10 cellular contexts compared by ENCODE assay signal in genomic region chr9:37209431-37210386, GRCh38.
A peak's percentile ranks its signal among the peaks of the same experiment; 100 is the strongest.
DNase-seq lines count a peak whose midpoint lies in the region; ATAC-seq and FAIRE-seq lines count a peak whose summit lies in the region.
"Had no signal": no experiment of that assay in that cellular context is flagged by ENCODE, and none has a peak within 500 bp of the region (broad histone marks: within the 10 kb centered on the region; RNA-seq: fewer than 3 reads in every experiment).

No MANE protein-coding gene starts in this region.

- FAIRE-seq in G401.6 (lab: Jason Lieb, UNC), result peak; percentile 8

- H2BK15ac ChIP-seq in mesenchymal stem cell (ENCODE audit: low read depth, poor library complexity, severe bottlenecking), result no peak overlapping the region

- H3K4me1 Mint-ChIP-seq in activated naive CD8-positive, alpha-beta T cell treated with anti-CD3 and anti-CD28 coated beads for 36 hours, result peaks cover 37% of the 10 kb centered on the region
- H3K4me1 Mint-ChIP-seq in activated CD4-positive, alpha-beta T cell treated with anti-CD3 and anti-CD28 coated beads, Interleukin-2, amount 10 ng/mL, durations not matched to agents 7 days and 5 days, result peaks cover 28% of the 10 kb centered on the region

- peaks cover 19% of the 10 kb centered on the region for H3K79me1 ChIP-seq in mesenchymal stem cell (replicated peaks; ENCODE audit: low read length, poor library complexity, severe bottlenecking)

- H3K27ac ChIP-seq in mesenchymal stem cell (ENCODE audit: low read length, poor library complexity, severe bottlenecking), result no peak overlapping the region
- H3K27ac ChIP-seq: coronary artery had no signal

- H3K14ac ChIP-seq in mesenchymal stem cell (ENCODE audit: low read length in 2 of 2), result no peak overlapping the region

- ATAC-seq in HG03432 (IDR thresholded peaks at IDR 0.05; ENCODE audit: unreplicated experiment) (peak; percentile 37), GM19455 (IDR thresholded peaks at IDR 0.05; ENCODE audit: unreplicated experiment) (no peak), HG03439 (IDR thresholded peaks at IDR 0.05; ENCODE audit: unreplicated experiment) (no peak), HG03139 (IDR thresholded peaks at IDR 0.05; ENCODE audit: unreplicated experiment) (no peak)

- H3K36me3 ChIP-seq in mesenchymal stem cell (ENCODE audit: control insufficient read depth in 1 of 2, insufficient read depth in 2 of 2, low read depth in 1 of 2, low read length in 2 of 2), result peaks cover 9 to 11% of the 10 kb centered on the region in 2 experiments

- no peak overlapping the region for H3K4me3 ChIP-seq in mesenchymal stem cell (ENCODE audit: insufficient read depth in 1 of 2, low read depth in 1 of 2, low read length in 2 of 2)
- H3K4me3 ChIP-seq: coronary artery had no signal

- H2BK12ac ChIP-seq in mesenchymal stem cell (ENCODE audit: low read length in 2 of 2), result no peak overlapping the region

- no peak overlapping the region for H3K18ac ChIP-seq in mesenchymal stem cell (ENCODE audit: low read depth in 1 of 2, low read length in 2 of 2)

- no peak overlapping the region for H3K4me2 ChIP-seq in mesenchymal stem cell (ENCODE audit: low read length, poor library complexity, severe bottlenecking)

- no peaks in the 10 kb centered on the region for H3K9me3 ChIP-seq in mesenchymal stem cell (ENCODE audit: control insufficient read depth, low read length)

- peak overlapping the region; percentile 22 for H3K27ac Mint-ChIP-seq in activated naive CD8-positive, alpha-beta T cell treated with anti-CD3 and anti-CD28 coated beads for 36 hours
- H3K27ac Mint-ChIP-seq in activated CD4-positive, alpha-beta T cell treated with anti-CD3 and anti-CD28 coated beads, Interleukin-2, amount 10 ng/mL, durations not matched to agents 7 days and 5 days, result no peak overlapping the region

- peaks cover 44% of the 10 kb centered on the region for H3K36me3 Mint-ChIP-seq in activated naive CD8-positive, alpha-beta T cell treated with anti-CD3 and anti-CD28 coated beads for 36 hours
- peaks cover 32% of the 10 kb centered on the region for H3K36me3 Mint-ChIP-seq in activated CD4-positive, alpha-beta T cell treated with anti-CD3 and anti-CD28 coated beads, Interleukin-2, amount 10 ng/mL, durations not matched to agents 7 days and 5 days (ENCODE audit: low read depth)

- no peak overlapping the region for H2AK5ac ChIP-seq in mesenchymal stem cell (ENCODE audit: low read length, severe bottlenecking)

- no peak overlapping the region for H4K91ac ChIP-seq in mesenchymal stem cell (ENCODE audit: low read length)

- H3K4me3 Mint-ChIP-seq in activated naive CD8-positive, alpha-beta T cell treated with anti-CD3 and anti-CD28 coated beads for 36 hours, result no peak overlapping the region
- no peak overlapping the region for H3K4me3 Mint-ChIP-seq in activated CD4-positive, alpha-beta T cell treated with anti-CD3 and anti-CD28 coated beads, Interleukin-2, amount 10 ng/mL, durations not matched to agents 7 days and 5 days

- POLR2A ChIA-PET in activated CD4-positive, alpha-beta T cell treated with anti-CD3 and anti-CD28 coated beads, Interleukin-2, amount 10 ng/mL, durations not matched to agents 7 days and 5 days (lab: Charles Lee), result interaction anchor here (0.6 kb wide), 1 partner anchor 11 kb away, joined by 3 read pairs; no protein-coding TSS in a partner anchor

- no peak for DNase-seq in activated naive CD8-positive, alpha-beta T cell treated with anti-CD3 and anti-CD28 coated beads for 36 hours
- DNase-seq in mesenchymal stem cell, result peak; percentile 36
- no peak for DNase-seq in activated CD4-positive, alpha-beta T cell treated with anti-CD3 and anti-CD28 coated beads, Interleukin-2, amount 10 ng/mL, durations not matched to agents 7 days and 5 days
- DNase-seq: activated CD4-positive, alpha-beta T cell treated with anti-CD3 and anti-CD28 coated beads for 4 hours had no signal

- H2BK5ac ChIP-seq in mesenchymal stem cell (ENCODE audit: low read depth, low read length, poor library complexity, severe bottlenecking), result no peak overlapping the region

- no CpG with 5 or more reads among the region's 2 CpGs for WGBS in mesenchymal stem cell

- no peak overlapping the region for H2AFZ ChIP-seq in mesenchymal stem cell (ENCODE audit: low read depth, low read length)

- no peak overlapping the region for H4K8ac ChIP-seq in mesenchymal stem cell (ENCODE audit: low read length)

- no peaks in the 10 kb centered on the region for H3K27me3 Mint-ChIP-seq in activated naive CD8-positive, alpha-beta T cell treated with anti-CD3 and anti-CD28 coated beads for 36 hours
- H3K27me3 Mint-ChIP-seq in activated CD4-positive, alpha-beta T cell treated with anti-CD3 and anti-CD28 coated beads, Interleukin-2, amount 10 ng/mL, durations not matched to agents 7 days and 5 days, result no peaks in the 10 kb centered on the region

- H3K9ac ChIP-seq in mesenchymal stem cell (ENCODE audit: low read length), result no peak overlapping the region

- H3K9me3 Mint-ChIP-seq in activated naive CD8-positive, alpha-beta T cell treated with anti-CD3 and anti-CD28 coated beads for 36 hours, result peaks cover 1% of the 10 kb centered on the region
- H3K9me3 Mint-ChIP-seq in activated CD4-positive, alpha-beta T cell treated with anti-CD3 and anti-CD28 coated beads, Interleukin-2, amount 10 ng/mL, durations not matched to agents 7 days and 5 days, result no peaks in the 10 kb centered on the region

- H3K23ac ChIP-seq in mesenchymal stem cell (ENCODE audit: low read length in 2 of 2), result no peak overlapping the region

- H3K4ac ChIP-seq in mesenchymal stem cell (ENCODE audit: low read depth in 1 of 2, low read length in 2 of 2), result no peak overlapping the region

- no peak overlapping the region for H2BK120ac ChIP-seq in mesenchymal stem cell (ENCODE audit: low read depth, low read length)

- CTCF ChIA-PET in activated CD4-positive, alpha-beta T cell treated with anti-CD3 and anti-CD28 coated beads, Interleukin-2, amount 10 ng/mL, durations not matched to agents 7 days and 5 days (lab: Charles Lee), result interaction anchor here (1.4 kb wide), 1 partner anchor 20 kb away, joined by 4 read pairs; no protein-coding TSS in a partner anchor

- no peaks in the 10 kb centered on the region for H3K27me3 ChIP-seq in mesenchymal stem cell (ENCODE audit: control insufficient read depth in 1 of 2, insufficient read depth in 1 of 2, low read length in 2 of 2)

- H3K4me1 ChIP-seq in mesenchymal stem cell (ENCODE audit: control insufficient read depth, insufficient read depth, low read depth, low read length), result no peaks in the 10 kb centered on the region
